Comparison of ENCODE assay signal across 30 cellular contexts in genomic region chr5:58284886-58285285, GRCh38.
"Had no signal": no experiment of that assay in that cellular context is flagged by ENCODE, and none has a peak within 500 bp of the region (broad histone marks: within the 10 kb centered on the region; RNA-seq: fewer than 3 reads in every experiment).

No MANE protein-coding gene starts in this region.

- H3K4me3 ChIP-seq: adrenal gland, body of pancreas, cardiac muscle cell, colonic mucosa, dorsolateral prefrontal cortex had no signal

- H3K4me1 ChIP-seq: adrenal gland, body of pancreas, colonic mucosa had no signal

- H3K4me3 Mint-ChIP-seq: activated CD4-positive, alpha-beta memory T cell treated with anti-CD3 and anti-CD28 coated beads, Interleukin-2, amount 10 ng/mL, durations not matched to agents 7 days and 5 days; activated CD4-positive, alpha-beta T cell treated with anti-CD3 and anti-CD28 coated beads for 36 hours; activated CD4-positive, alpha-beta T cell treated with anti-CD3 and anti-CD28 coated beads, Interleukin-2, amount 10 ng/mL, durations not matched to agents 24 days and 14 days; activated naive CD4-positive, alpha-beta T cell treated with anti-CD3 and anti-CD28 coated beads, Interleukin-2, amount 10 ng/mL, durations not matched to agents 7 days and 5 days; activated naive CD8-positive, alpha-beta T cell treated with anti-CD3 and anti-CD28 coated beads, Interleukin-2, amount 50 U/mL, for 24 hours; activated T-cell treated with anti-CD3 and anti-CD28 coated beads, Interleukin-2, amount 50 U/mL, for 24 hours; activated T-cell treated with anti-CD3 and anti-CD28 coated beads, Interleukin-2, amount 50 U/mL, for 72 hours; endodermal cell had no signal

- H3K27ac ChIP-seq: adrenal gland, body of pancreas, cardiac muscle cell, colonic mucosa, dorsolateral prefrontal cortex had no signal

- DNase-seq: activated CD4-positive, alpha-beta memory T cell treated with anti-CD3 and anti-CD28 coated beads, Interleukin-2, amount 10 ng/mL, durations not matched to agents 7 days and 5 days; activated CD4-positive, alpha-beta T cell treated with anti-CD3 and anti-CD28 coated beads for 36 hours; activated CD4-positive, alpha-beta T cell treated with anti-CD3 and anti-CD28 coated beads, Interleukin-2, amount 10 ng/mL, durations not matched to agents 24 days and 14 days; activated CD4-positive, CD25-positive, alpha-beta regulatory T cell; activated CD4-positive, CD25-positive, alpha-beta regulatory T cell treated with anti-CD3 and anti-CD28 coated beads, Interleukin-2, amount 50 U/mL, for 72 hours; activated CD8-positive, alpha-beta memory T cell treated with anti-CD3 and anti-CD28 coated beads, Interleukin-2, amount 50 U/mL, for 48 hours; activated gamma-delta T cell; activated naive CD4-positive, alpha-beta T cell; activated naive CD4-positive, alpha-beta T cell treated with anti-CD3 and anti-CD28 coated beads, Interleukin-2, amount 10 ng/mL, durations not matched to agents 7 days and 5 days; activated naive CD8-positive, alpha-beta T cell treated with anti-CD3 and anti-CD28 coated beads, Interleukin-2, amount 50 U/mL, for 24 hours; activated T-cell treated with anti-CD3 and anti-CD28 coated beads for 4 hours; activated T-cell treated with anti-CD3 and anti-CD28 coated beads, Interleukin-2, amount 50 U/mL, for 24 hours; activated T-cell treated with anti-CD3 and anti-CD28 coated beads, Interleukin-2, amount 50 U/mL, for 72 hours; adrenal gland; amygdala; aorta; body of pancreas; central memory CD4-positive, alpha-beta T cell; cerebellar nuclear complex; colonic mucosa; dorsolateral prefrontal cortex; effector memory CD4-positive, alpha-beta T cell; endodermal cell; foreskin fibroblast; head of caudate nucleus; T-helper 2 cell had no signal

- H3K27me3 ChIP-seq: adrenal gland, body of pancreas, cardiac muscle cell, colonic mucosa, dorsolateral prefrontal cortex had no signal

- H3K9me3 ChIP-seq: body of pancreas, colonic mucosa had no signal

- FAIRE-seq: frontal cortex had no signal

- H3K36me3 Mint-ChIP-seq: activated naive CD4-positive, alpha-beta T cell treated with anti-CD3 and anti-CD28 coated beads, Interleukin-2, amount 10 ng/mL, durations not matched to agents 7 days and 5 days; activated naive CD4-positive, alpha-beta T cell treated with anti-CD3 and anti-CD28 coated beads, Interleukin-2, amount 50 U/mL, for 72 hours had no signal

- H3K27me3 Mint-ChIP-seq: activated CD4-positive, alpha-beta memory T cell treated with anti-CD3 and anti-CD28 coated beads, Interleukin-2, amount 10 ng/mL, durations not matched to agents 7 days and 5 days; activated CD4-positive, alpha-beta T cell treated with anti-CD3 and anti-CD28 coated beads, Interleukin-2, amount 10 ng/mL, durations not matched to agents 24 days and 14 days; activated naive CD4-positive, alpha-beta T cell treated with anti-CD3 and anti-CD28 coated beads, Interleukin-2, amount 10 ng/mL, durations not matched to agents 7 days and 5 days; activated naive CD8-positive, alpha-beta T cell treated with anti-CD3 and anti-CD28 coated beads, Interleukin-2, amount 50 U/mL, for 24 hours had no signal

- H3K36me3 ChIP-seq: adrenal gland, cardiac muscle cell, colonic mucosa had no signal

- H3K27ac Mint-ChIP-seq: activated CD4-positive, alpha-beta memory T cell treated with anti-CD3 and anti-CD28 coated beads, Interleukin-2, amount 10 ng/mL, durations not matched to agents 7 days and 5 days; activated CD4-positive, alpha-beta T cell treated with anti-CD3 and anti-CD28 coated beads for 36 hours; activated CD4-positive, alpha-beta T cell treated with anti-CD3 and anti-CD28 coated beads, Interleukin-2, amount 10 ng/mL, durations not matched to agents 24 days and 14 days; activated naive CD4-positive, alpha-beta T cell treated with anti-CD3 and anti-CD28 coated beads, Interleukin-2, amount 10 ng/mL, durations not matched to agents 7 days and 5 days; activated naive CD4-positive, alpha-beta T cell treated with anti-CD3 and anti-CD28 coated beads, Interleukin-2, amount 50 U/mL, for 72 hours; activated naive CD8-positive, alpha-beta T cell treated with anti-CD3 and anti-CD28 coated beads, Interleukin-2, amount 50 U/mL, for 24 hours; activated T-cell treated with anti-CD3 and anti-CD28 coated beads, Interleukin-2, amount 50 U/mL, for 24 hours; activated T-cell treated with anti-CD3 and anti-CD28 coated beads, Interleukin-2, amount 50 U/mL, for 72 hours; endodermal cell had no signal

- H3K4me1 Mint-ChIP-seq: activated CD4-positive, alpha-beta memory T cell treated with anti-CD3 and anti-CD28 coated beads, Interleukin-2, amount 10 ng/mL, durations not matched to agents 7 days and 5 days; activated CD4-positive, alpha-beta T cell treated with anti-CD3 and anti-CD28 coated beads for 36 hours; activated CD4-positive, alpha-beta T cell treated with anti-CD3 and anti-CD28 coated beads, Interleukin-2, amount 10 ng/mL, durations not matched to agents 24 days and 14 days; activated naive CD4-positive, alpha-beta T cell treated with anti-CD3 and anti-CD28 coated beads, Interleukin-2, amount 10 ng/mL, durations not matched to agents 7 days and 5 days; activated naive CD8-positive, alpha-beta T cell treated with anti-CD3 and anti-CD28 coated beads, Interleukin-2, amount 50 U/mL, for 24 hours; endodermal cell had no signal

- ATAC-seq: activated CD4-positive, alpha-beta T cell treated with anti-CD3 and anti-CD28 coated beads for 36 hours; activated naive CD4-positive, alpha-beta T cell treated with anti-CD3 and anti-CD28 coated beads, Interleukin-2, amount 50 U/mL, for 72 hours; activated naive CD8-positive, alpha-beta T cell treated with anti-CD3 and anti-CD28 coated beads, Interleukin-2, amount 50 U/mL, for 24 hours; activated T-cell treated with anti-CD3 and anti-CD28 coated beads, Interleukin-2, amount 50 U/mL, for 72 hours; body of pancreas; esophagus mucosa had no signal

- H3K9me3 Mint-ChIP-seq: activated CD4-positive, alpha-beta memory T cell treated with anti-CD3 and anti-CD28 coated beads, Interleukin-2, amount 10 ng/mL, durations not matched to agents 7 days and 5 days; activated CD4-positive, alpha-beta T cell treated with anti-CD3 and anti-CD28 coated beads, Interleukin-2, amount 10 ng/mL, durations not matched to agents 24 days and 14 days; activated naive CD4-positive, alpha-beta T cell treated with anti-CD3 and anti-CD28 coated beads, Interleukin-2, amount 10 ng/mL, durations not matched to agents 7 days and 5 days; activated naive CD4-positive, alpha-beta T cell treated with anti-CD3 and anti-CD28 coated beads, Interleukin-2, amount 50 U/mL, for 72 hours; activated naive CD8-positive, alpha-beta T cell treated with anti-CD3 and anti-CD28 coated beads, Interleukin-2, amount 50 U/mL, for 24 hours; activated T-cell treated with anti-CD3 and anti-CD28 coated beads, Interleukin-2, amount 50 U/mL, for 24 hours; activated T-cell treated with anti-CD3 and anti-CD28 coated beads, Interleukin-2, amount 50 U/mL, for 72 hours had no signal
